ENCODE assay signal across 1 cellular context in genomic region chr11:112062923-112063322, GRCh38.
TF ChIP-seq lines count a peak whose summit lies in the region.

No MANE protein-coding gene starts in this region.

TF ChIP-seq in A549, 52 proteins besides CTCF, POLR2A, EP300 and RAD21 (continued from another document):
- TF ChIP-seq REST (IDR thresholded peaks at IDR 0.05) (no peak), TP53 (CRISPR knock-in tag; IDR thresholded peaks at IDR 0.05) (no peak), EHF (CRISPR knock-in tag; IDR thresholded peaks at IDR 0.05) (no peak)
